Comparison of ENCODE assay signal across 1 cellular context in the genomic region with DNA sequence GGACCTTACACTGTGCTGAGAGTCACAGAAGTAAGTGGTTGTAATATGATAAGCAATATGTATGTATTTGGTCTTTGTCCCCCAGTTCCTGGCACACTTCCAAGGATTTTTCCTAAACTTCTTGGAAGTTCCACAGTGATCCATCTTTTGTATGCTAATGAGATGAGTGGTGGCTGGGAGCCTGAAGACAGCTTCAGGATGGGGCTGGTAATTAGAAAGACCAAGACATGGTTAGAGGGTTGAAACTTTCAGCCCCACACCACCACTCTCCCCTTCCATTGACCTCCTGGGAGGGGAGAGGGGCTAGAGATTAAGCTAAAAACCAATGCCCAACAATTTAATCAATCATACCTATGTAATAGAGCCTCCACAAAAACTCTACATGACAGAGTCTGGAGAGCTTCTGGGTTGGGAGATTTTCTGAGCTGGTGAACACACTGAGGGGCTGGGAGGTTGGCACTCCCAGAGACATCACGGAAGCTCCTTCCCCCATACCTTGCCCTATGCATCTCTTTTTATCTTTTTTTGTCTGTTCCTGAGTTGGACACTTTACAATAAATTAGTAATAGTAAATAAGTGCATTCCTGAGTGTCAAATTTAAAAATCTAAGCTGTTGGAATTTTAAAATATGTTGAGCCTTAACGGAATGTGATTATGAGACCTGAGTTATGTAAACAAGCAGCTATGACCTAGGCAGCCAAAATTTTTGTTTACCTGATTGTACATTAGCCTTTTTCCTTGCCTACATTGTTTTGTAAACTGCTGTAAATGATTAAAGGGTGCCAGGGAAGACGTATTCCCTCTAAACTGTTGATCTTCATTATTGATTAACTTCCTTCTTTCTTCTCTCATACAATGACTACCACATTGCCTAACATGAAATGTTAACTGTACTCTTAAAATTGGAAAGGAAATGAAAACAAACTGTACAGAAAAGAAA.
TF ChIP-seq lines count a peak whose summit lies in the region.

No MANE protein-coding gene starts in this region.

TF ChIP-seq in SK-N-SH treated with all-trans-retinoic acid at 6 μM for 48 hours, 23 proteins besides CTCF, POLR2A, EP300 and RAD21 (continued from another document):
- TF ChIP-seq, protein P1, sequence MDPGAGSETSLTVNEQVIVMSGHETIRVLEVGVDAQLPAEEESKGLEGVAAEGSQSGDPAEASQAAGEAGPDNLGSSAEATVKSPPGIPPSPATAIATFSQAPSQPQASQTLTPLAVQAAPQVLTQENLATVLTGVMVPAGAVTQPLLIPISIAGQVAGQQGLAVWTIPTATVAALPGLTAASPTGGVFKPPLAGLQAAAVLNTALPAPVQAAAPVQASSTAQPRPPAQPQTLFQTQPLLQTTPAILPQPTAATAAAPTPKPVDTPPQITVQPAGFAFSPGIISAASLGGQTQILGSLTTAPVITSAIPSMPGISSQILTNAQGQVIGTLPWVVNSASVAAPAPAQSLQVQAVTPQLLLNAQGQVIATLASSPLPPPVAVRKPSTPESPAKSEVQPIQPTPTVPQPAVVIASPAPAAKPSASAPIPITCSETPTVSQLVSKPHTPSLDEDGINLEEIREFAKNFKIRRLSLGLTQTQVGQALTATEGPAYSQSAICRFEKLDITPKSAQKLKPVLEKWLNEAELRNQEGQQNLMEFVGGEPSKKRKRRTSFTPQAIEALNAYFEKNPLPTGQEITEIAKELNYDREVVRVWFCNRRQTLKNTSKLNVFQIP (CRISPR knock-in tag; IDR thresholded peaks at IDR 0.05; ENCODE audit: borderline replicate concordance, low read depth), result no peak
- TF ChIP-seq, protein P2, sequence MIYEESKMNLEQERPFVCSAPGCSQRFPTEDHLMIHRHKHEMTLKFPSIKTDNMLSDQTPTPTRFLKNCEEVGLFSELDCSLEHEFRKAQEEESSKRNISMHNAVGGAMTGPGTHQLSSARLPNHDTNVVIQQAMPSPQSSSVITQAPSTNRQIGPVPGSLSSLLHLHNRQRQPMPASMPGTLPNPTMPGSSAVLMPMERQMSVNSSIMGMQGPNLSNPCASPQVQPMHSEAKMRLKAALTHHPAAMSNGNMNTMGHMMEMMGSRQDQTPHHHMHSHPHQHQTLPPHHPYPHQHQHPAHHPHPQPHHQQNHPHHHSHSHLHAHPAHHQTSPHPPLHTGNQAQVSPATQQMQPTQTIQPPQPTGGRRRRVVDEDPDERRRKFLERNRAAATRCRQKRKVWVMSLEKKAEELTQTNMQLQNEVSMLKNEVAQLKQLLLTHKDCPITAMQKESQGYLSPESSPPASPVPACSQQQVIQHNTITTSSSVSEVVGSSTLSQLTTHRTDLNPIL (CRISPR knock-in tag; IDR thresholded peaks at IDR 0.05; ENCODE audit: low read depth), result no peak
- TF ChIP-seq SNAI2 (CRISPR knock-in tag; IDR thresholded peaks at IDR 0.05), result no peak
- TF ChIP-seq BACH2 (CRISPR knock-in tag; IDR thresholded peaks at IDR 0.05; ENCODE audit: borderline replicate concordance), result no peak
- no peak for TF ChIP-seq TOX (CRISPR knock-in tag; IDR thresholded peaks at IDR 0.05; ENCODE audit: borderline replicate concordance)
- no peak for TF ChIP-seq GLIS3 (CRISPR knock-in tag; IDR thresholded peaks at IDR 0.05)
